8 cellular contexts compared by ENCODE assay signal in the genomic region with DNA sequence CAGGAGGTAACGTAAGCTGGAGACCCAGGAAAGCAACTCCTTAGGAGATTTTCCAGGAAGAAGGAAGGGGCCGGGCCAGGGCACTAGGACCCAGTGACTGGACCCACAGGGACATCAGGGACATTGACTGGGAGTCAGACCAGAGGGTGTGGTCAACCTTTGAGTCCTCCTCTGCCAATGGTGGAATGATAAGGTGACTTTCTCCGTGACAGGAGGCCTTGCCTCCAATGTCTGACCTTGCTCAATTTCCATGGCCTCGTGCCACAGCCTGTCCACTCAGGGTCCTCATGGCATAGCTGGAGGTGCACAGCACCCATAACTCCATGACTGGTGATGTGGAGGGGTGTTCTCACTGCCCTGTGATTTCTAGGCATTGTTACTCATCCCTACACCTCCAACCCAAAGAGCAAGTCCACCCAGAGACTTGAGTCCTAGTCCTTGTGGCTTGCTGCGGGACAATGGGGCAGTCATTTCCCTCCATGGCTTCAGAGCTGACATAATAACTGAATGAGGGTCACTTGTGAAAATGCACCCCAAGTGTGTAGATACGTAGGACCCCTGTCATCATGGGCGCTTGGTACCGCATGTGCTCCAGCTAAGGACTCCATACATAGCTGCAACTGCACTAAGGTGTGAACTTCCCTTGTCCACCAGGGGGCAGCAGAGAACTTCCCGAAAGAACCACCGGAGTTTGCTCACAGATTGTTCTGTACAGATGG. TPM values are rescaled to one million over a fixed set of nuclear protein-coding genes. Genes with fewer than 3 reads are reported as not detected.
DNase-seq lines count a peak whose midpoint lies in the region; ATAC-seq, FAIRE-seq and TF ChIP-seq lines count a peak whose summit lies in the region.

No MANE protein-coding gene starts in this region.

- peak; percentile 78 for DNase-seq in GM12891 (ENCODE audit: insufficient read length, low spot score)
- peak; percentile 37 for DNase-seq in NCI-H2081 treated with DMSO at 0.1 percent for 48 hours (lab: John Stamatoyannopoulos, UW)
- DNase-seq in T1000 (lab: John Stamatoyannopoulos, UW) = peak; percentile 79
- DNase-seq in astrocyte of the hippocampus (ENCODE audit: low read depth, low spot score) = peak; percentile 93
- peak; percentile 84 to 86 for DNase-seq in hippocampal formation (lab: John Stamatoyannopoulos, UW)
- peak; percentile 41 for DNase-seq in skeletal muscle cell (ENCODE audit: low read depth)

- ATAC-seq in HG02885 (IDR thresholded peaks at IDR 0.05; ENCODE audit: poor library complexity, unreplicated experiment) (peak; percentile 82), HG03460 (IDR thresholded peaks at IDR 0.05; ENCODE audit: unreplicated experiment) (no peak)

- FAIRE-seq in GM12891 (lab: Jason Lieb, UNC) = peak; percentile 86

- H3K4me3 ChIP-seq in skeletal muscle cell (ENCODE audit: low read depth, low read length) = no peak overlapping the region

- no peak for TF ChIP-seq POLR2A in GM12891 (IDR thresholded peaks at IDR 0.05; ENCODE audit: low read depth, low read length)

TF ChIP-seq in GM12891, 5 proteins besides CTCF, POLR2A, EP300 and RAD21:
- no peak for TF ChIP-seq PAX5 (IDR thresholded peaks at IDR 0.05; ENCODE audit: insufficient read depth, low read length, severe bottlenecking)
- no peak for TF ChIP-seq SPI1 (IDR thresholded peaks at IDR 0.05; ENCODE audit: low read depth, low read length)
- TF ChIP-seq POLR2AphosphoS5 (IDR thresholded peaks at IDR 0.05; ENCODE audit: low read depth, low read length) = no peak
- no peak for TF ChIP-seq POU2F2 (IDR thresholded peaks at IDR 0.05; ENCODE audit: low read depth, low read length)
- TF ChIP-seq TAF1 (IDR thresholded peaks at IDR 0.05; ENCODE audit: low read depth, low read length) = no peak

RNA-seq across cellular contexts. Expression of gene AMBP, which starts 4.1 kb away (rescaled TPM):
- polyA plus RNA-seq in GM12891 (2012; ENCODE audit: low read depth, missing spikeins) = not detected

RNA-seq across cellular contexts. Expression of gene KIF12, which starts 16.9 kb away (rescaled TPM):
- not detected for polyA plus RNA-seq in GM12891 (2012; ENCODE audit: low read depth, missing spikeins)

Comparison
In these comparisons a context has a peak if more than half of its experiments do, and no peak if none do; other contexts are left out.
1. DNase-seq: peak in every context shown above with its lines; median percentile 93 in astrocyte of the hippocampus; 85 in hippocampal formation; 79 in T1000; 78 in GM12891; 41 in skeletal muscle cell; 37 in NCI-H2081 treated with DMSO at 0.1 percent for 48 hours.